In the genomic region with DNA sequence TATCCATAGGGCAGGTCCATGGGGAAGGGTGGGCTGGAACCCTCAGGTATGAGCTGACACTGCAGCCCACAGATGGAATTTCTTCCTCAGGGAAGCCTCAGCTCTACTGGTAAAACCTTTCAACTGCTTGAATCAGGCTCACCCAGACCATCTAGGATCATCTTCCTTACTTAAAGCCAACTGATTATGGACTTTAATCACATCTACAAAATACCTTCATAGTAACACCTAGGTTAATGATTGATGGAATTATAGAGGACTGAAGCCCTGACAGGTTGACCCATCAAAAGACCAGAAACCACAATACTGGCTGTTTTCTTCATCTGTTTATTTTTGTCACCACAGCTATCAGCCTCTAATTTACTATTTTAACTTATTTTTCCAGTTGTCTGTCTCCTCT, we compare ENCODE assay signal across 35 cellular contexts.
"Had no signal": no experiment of that assay in that cellular context is flagged by ENCODE, and none has a peak within 500 bp of the region (broad histone marks: within the 10 kb centered on the region; RNA-seq: fewer than 3 reads in every experiment).

No MANE protein-coding gene starts in this region.

- DNase-seq: Karpas-422, Kasumi-1, KBM-7, KG1, MG63, MM.1S, MV-4-11, NCI-H1048, NCI-H1092, NCI-H1092 treated with DMSO at 0.1 percent for 48 hours, NCI-H1105, NCI-H1105 treated with DMSO at 0.1 percent for 48 hours, NCI-H1417, NCI-H1417 treated with DMSO at 0.1 percent for 48 hours, NCI-H1436, NCI-H1436 treated with DMSO at 0.1 percent for 48 hours, NCI-H146, NCI-H1694, NCI-H1694 treated with DMSO at 0.1 percent for 48 hours, NCI-H187, NCI-H187 treated with DMSO at 0.1 percent for 48 hours, NCI-H1930, NCI-H2029, NCI-H2029 treated with DMSO at 0.1 percent for 48 hours, NCI-H2081, NCI-H2081 treated with DMSO at 0.1 percent for 48 hours, NCI-H2107, NCI-H2171, NCI-H2171 treated with DMSO at 0.1 percent for 48 hours, NCI-H2227 treated with DMSO at 0.1 percent for 48 hours, NCI-H226, NCI-H345, NCI-H446, NCI-H446 treated with DMSO at 0.1 percent for 48 hours, NCI-H510A had no signal
